Comparison of ENCODE assay signal across 13 cellular contexts in genomic region chr2:31384351-31384750, GRCh38. TPM values are rescaled to one million over a fixed set of nuclear protein-coding genes. Genes with fewer than 3 reads are reported as not detected.
DNase-seq lines count a peak whose midpoint lies in the region; ATAC-seq and TF ChIP-seq lines count a peak whose summit lies in the region.
"Had no signal": no experiment of that assay in that cellular context is flagged by ENCODE, and none has a peak within 500 bp of the region (broad histone marks: within the 10 kb centered on the region; RNA-seq: fewer than 3 reads in every experiment).

No MANE protein-coding gene starts in this region.

- H3K36me3 Mint-ChIP-seq in GM23338 (ENCODE audit: low read depth), result no peaks in the 10 kb centered on the region

- no peaks in the 10 kb centered on the region for H3F3A ChIP-seq in GM23338 (replicated peaks; ENCODE audit: low read depth)

- H3K27me3 ChIP-seq in HUES64 (ENCODE audit: insufficient read depth, low read length), result no peaks in the 10 kb centered on the region
- H3K27me3 ChIP-seq in osteoblast (ENCODE audit: insufficient read depth, low read length), result no peaks in the 10 kb centered on the region
- no peaks in the 10 kb centered on the region for H3K27me3 ChIP-seq in GM23338 (ENCODE audit: insufficient read depth)
- H3K27me3 ChIP-seq: upper lobe of left lung had no signal

- no peak overlapping the region; the same call in 1 of the 2 replicates for H3K9ac ChIP-seq in HUES64 (ENCODE audit: low read depth, low read length)
- H3K9ac ChIP-seq: parathyroid adenoma had no signal

- 88% methylated on average over 1 of the region's 3 CpGs for WGBS in HUES64

- H3K4me1 Mint-ChIP-seq in GM23338, result peaks cover 34% of the 10 kb centered on the region

- H3K36me3 ChIP-seq in HUES64 (ENCODE audit: insufficient read depth, low read length) (no peaks in the 10 kb centered on the region), osteoblast (ENCODE audit: insufficient read depth, low read length) (no peaks in the 10 kb centered on the region), GM23338 (ENCODE audit: insufficient read depth) (no peaks in the 10 kb centered on the region)
- H3K36me3 ChIP-seq: upper lobe of left lung had no signal

- no peak overlapping the region for H2AFZ ChIP-seq in osteoblast (ENCODE audit: low read length)
- no peak overlapping the region for H2AFZ ChIP-seq in GM23338
- H2AFZ ChIP-seq: parathyroid adenoma had no signal

- DNase-seq in astrocyte of the hippocampus (ENCODE audit: low read depth, low spot score) (peak; percentile 82), osteoblast (ENCODE audit: insufficient read length, low spot score, missing footprints) (peak; percentile 96), omental fat pad (ENCODE audit: low spot score) (no peak), GM23338 (ENCODE audit: low spot score) (no peak)
- no peak for DNase-seq in activated naive CD4-positive, alpha-beta T cell treated with Interleukin-2 at 50 U/mL for 16 hours
- DNase-seq: endodermal cell, NCI-H1105, upper lobe of left lung had no signal

- ATAC-seq in GM18499 (IDR thresholded peaks at IDR 0.05; ENCODE audit: insufficient read depth, unreplicated experiment), result peak; percentile 63
- no peak for ATAC-seq in HG03159 (IDR thresholded peaks at IDR 0.05; ENCODE audit: unreplicated experiment)
- ATAC-seq in omental fat pad (ENCODE audit: low FRiP score), result no peak
- no peak for ATAC-seq in GM23338

- H4K20me1 ChIP-seq in osteoblast (ENCODE audit: insufficient read depth, low read length), result no peaks in the 10 kb centered on the region
- no peaks in the 10 kb centered on the region for H4K20me1 ChIP-seq in GM23338 (replicated peaks; ENCODE audit: insufficient read depth)

- peaks cover 3% of the 10 kb centered on the region for H3K27me3 Mint-ChIP-seq in GM23338 (ENCODE audit: insufficient read depth, low read depth, poor library complexity)

- 0 out of 2 replicates have a peak, but pooled peaks cover 4% of the 10 kb centered on the region for H3K9me2 ChIP-seq in GM23338 (ENCODE audit: insufficient read depth)

- H3K27ac Mint-ChIP-seq in GM23338, result no peak overlapping the region
- H3K27ac Mint-ChIP-seq: endodermal cell had no signal

- H3K9me3 ChIP-seq in HUES64 (ENCODE audit: insufficient read depth, low read depth, low read length) (no peaks in the 10 kb centered on the region), osteoblast (ENCODE audit: low read depth, low read length) (no peaks in the 10 kb centered on the region)
- H3K9me3 ChIP-seq: upper lobe of left lung had no signal

- H3K79me2 ChIP-seq in osteoblast (ENCODE audit: insufficient read depth, low read length), result no peaks in the 10 kb centered on the region
- H3K79me2 ChIP-seq in GM23338 (replicated peaks; ENCODE audit: insufficient read depth), result no peaks in the 10 kb centered on the region
- H3K79me2 ChIP-seq: parathyroid adenoma had no signal

- H3K4me1 ChIP-seq in HUES64 (ENCODE audit: insufficient read depth, low read length) (peaks cover 17% of the 10 kb centered on the region), osteoblast (ENCODE audit: insufficient read depth, low read length) (peaks cover 32% of the 10 kb centered on the region), GM23338 (ENCODE audit: insufficient read depth) (peaks cover 27% of the 10 kb centered on the region; the same call in 1 of the 2 replicates)
- H3K4me1 ChIP-seq: parathyroid adenoma had no signal

- TF ChIP-seq CTCF in osteoblast (IDR thresholded peaks at IDR 0.05; ENCODE audit: extremely low read depth, low read depth, low read length), result no peak
- TF ChIP-seq CTCF in omental fat pad (IDR thresholded peaks at IDR 0.05), result no peak
- no peak for TF ChIP-seq CTCF in GM23338 (conservative IDR thresholded peaks at IDR 0.05; ENCODE audit: low read depth in 2 of 2)

- H3K4me3 ChIP-seq in HUES64 (ENCODE audit: low read length) (no peak overlapping the region), osteoblast (ENCODE audit: insufficient read depth, low read length) (peak overlapping the region; percentile 24), GM23338 (no peak overlapping the region)
- H3K4me3 ChIP-seq: upper lobe of left lung had no signal

- H3K27ac ChIP-seq in HUES64 (ENCODE audit: low read depth, low read length) (peak overlapping the region; percentile 43; the same call in 1 of the 2 replicates), osteoblast (ENCODE audit: low read depth, low read length) (peak overlapping the region; percentile 97), GM23338 (ENCODE audit: low read depth) (no peak overlapping the region)
- H3K27ac ChIP-seq: parathyroid adenoma, upper lobe of left lung, VCaP had no signal

- H3K4me2 ChIP-seq in osteoblast (ENCODE audit: insufficient read depth, low read length), result peak overlapping the region; percentile 73
- H3K4me2 ChIP-seq in GM23338, result no peak overlapping the region

- H3K4me3 Mint-ChIP-seq in GM23338, result no peak overlapping the region
- H3K4me3 Mint-ChIP-seq: endodermal cell had no signal

- no peaks in the 10 kb centered on the region for H3K9me3 Mint-ChIP-seq in GM23338
- H3K9me3 Mint-ChIP-seq: endodermal cell had no signal

TF ChIP-seq in GM23338, 12 proteins besides CTCF, POLR2A, EP300 and RAD21:
- TF ChIP-seq JUNB (IDR thresholded peaks at IDR 0.05; ENCODE audit: unreplicated experiment) (no peak), CREB1 (CRISPR knock-in tag; IDR thresholded peaks at IDR 0.05; ENCODE audit: low read depth) (no peak), ZNF462 (CRISPR knock-in tag; IDR thresholded peaks at IDR 0.05) (no peak)

RNA-seq across cellular contexts. Expression of gene XDH, which starts 30.2 kb away (rescaled TPM):
- 0.40 TPM for polyA plus RNA-seq in HUES64 (2013, experiment 1 of 2)
- 1.2 TPM for polyA plus RNA-seq in HUES64 (2013, experiment 2 of 2)
- total RNA-seq in osteoblast (under 0.01 TPM in 2 replicates), omental fat pad (under 1 TPM in 3 of 4 donors, not detected in 1; 0.31 to 0.63 (median 0.48) TPM)
- total RNA-seq in GM23338 (2014; rRNA removed; shearing (Covaris generic)), result 0.58 and 0.87 TPM in 2 replicates
- 0.55 and 0.71 TPM in 2 replicates for polyA plus RNA-seq in GM23338 (2016; fragmentation: Nextera tagmentation; extraction: Ambion mirVana)

Comparison
In these comparisons a context has a peak if more than half of its experiments do, and no peak if none do; other contexts are left out.
1. DNase-seq: peak in astrocyte of the hippocampus (single experiment) and osteoblast (single experiment); none in omental fat pad (single experiment), activated naive CD4-positive, alpha-beta T cell treated with Interleukin-2 at 50 U/mL for 16 hours (single experiment) and GM23338 (single experiment).